Comparison of ENCODE assay signal across 1 cellular context in genomic region chr12:91204416-91204815, GRCh38.
TF ChIP-seq lines count a peak whose summit lies in the region.

No MANE protein-coding gene starts in this region.

TF ChIP-seq in IMR-90, 13 proteins besides CTCF, POLR2A, EP300 and RAD21 (continued from another document):
- TF ChIP-seq, protein P1, sequence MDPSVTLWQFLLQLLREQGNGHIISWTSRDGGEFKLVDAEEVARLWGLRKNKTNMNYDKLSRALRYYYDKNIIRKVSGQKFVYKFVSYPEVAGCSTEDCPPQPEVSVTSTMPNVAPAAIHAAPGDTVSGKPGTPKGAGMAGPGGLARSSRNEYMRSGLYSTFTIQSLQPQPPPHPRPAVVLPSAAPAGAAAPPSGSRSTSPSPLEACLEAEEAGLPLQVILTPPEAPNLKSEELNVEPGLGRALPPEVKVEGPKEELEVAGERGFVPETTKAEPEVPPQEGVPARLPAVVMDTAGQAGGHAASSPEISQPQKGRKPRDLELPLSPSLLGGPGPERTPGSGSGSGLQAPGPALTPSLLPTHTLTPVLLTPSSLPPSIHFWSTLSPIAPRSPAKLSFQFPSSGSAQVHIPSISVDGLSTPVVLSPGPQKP (IDR thresholded peaks at IDR 0.05; ENCODE audit: borderline replicate concordance, low read depth, low read length): no peak
- TF ChIP-seq MAZ (IDR thresholded peaks at IDR 0.05; ENCODE audit: borderline replicate concordance, low read depth, low read length): no peak
- TF ChIP-seq SMC3 (IDR thresholded peaks at IDR 0.05; ENCODE audit: low read depth, low read length): no peak
- no peak for TF ChIP-seq RFX5 (IDR thresholded peaks at IDR 0.05; ENCODE audit: low read depth, low read length)
- TF ChIP-seq CHD1 (IDR thresholded peaks at IDR 0.05; ENCODE audit: low read depth, low read length): no peak
- no peak for TF ChIP-seq FOS (IDR thresholded peaks at IDR 0.05; ENCODE audit: low read depth, low read length)
- TF ChIP-seq RCOR1 (IDR thresholded peaks at IDR 0.05; ENCODE audit: insufficient replicate concordance, low read length): no peak
- TF ChIP-seq, protein P2, sequence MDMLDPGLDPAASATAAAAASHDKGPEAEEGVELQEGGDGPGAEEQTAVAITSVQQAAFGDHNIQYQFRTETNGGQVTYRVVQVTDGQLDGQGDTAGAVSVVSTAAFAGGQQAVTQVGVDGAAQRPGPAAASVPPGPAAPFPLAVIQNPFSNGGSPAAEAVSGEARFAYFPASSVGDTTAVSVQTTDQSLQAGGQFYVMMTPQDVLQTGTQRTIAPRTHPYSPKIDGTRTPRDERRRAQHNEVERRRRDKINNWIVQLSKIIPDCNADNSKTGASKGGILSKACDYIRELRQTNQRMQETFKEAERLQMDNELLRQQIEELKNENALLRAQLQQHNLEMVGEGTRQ (IDR thresholded peaks at IDR 0.05; ENCODE audit: low read depth, low read length): no peak
- TF ChIP-seq BHLHE40 (IDR thresholded peaks at IDR 0.05; ENCODE audit: low read depth, low read length): no peak
- no peak for TF ChIP-seq NFE2L2 (IDR thresholded peaks at IDR 0.05; ENCODE audit: low read depth, low read length)
- TF ChIP-seq CEBPB (IDR thresholded peaks at IDR 0.05; ENCODE audit: low read depth, low read length): no peak
